Comparison of ENCODE assay signal across 8 cellular contexts in the genomic region with DNA sequence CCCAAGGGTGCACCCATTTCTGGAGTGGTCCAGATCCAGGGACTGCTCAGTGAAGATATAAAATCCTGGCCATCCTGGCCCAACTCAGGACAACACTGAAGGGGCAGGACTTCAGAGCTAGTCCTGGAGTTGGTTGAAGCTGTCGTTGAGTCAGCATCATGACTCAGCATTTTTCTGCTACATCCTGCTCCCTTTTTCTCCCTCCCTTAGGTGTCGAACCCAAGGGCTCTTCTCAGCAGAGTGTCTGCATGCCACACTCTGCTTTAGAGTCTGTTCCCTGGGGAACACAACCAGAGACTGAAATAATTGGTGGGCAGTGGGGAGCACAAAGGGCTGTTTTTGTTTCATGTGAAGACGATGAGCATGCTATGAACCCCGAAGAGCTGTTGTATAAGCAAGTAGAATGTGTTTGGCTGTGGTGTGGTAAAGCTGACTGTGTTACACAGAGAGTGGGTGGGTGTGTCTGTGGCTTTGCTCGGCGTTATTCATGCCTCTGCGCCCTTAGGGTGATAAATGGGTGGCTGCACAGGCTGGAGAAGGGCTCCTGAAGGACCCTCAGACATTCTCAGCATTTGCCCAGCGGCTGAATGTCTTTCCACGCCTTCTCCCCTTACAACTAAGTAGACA.
DNase-seq lines count a peak whose midpoint lies in the region; ATAC-seq and TF ChIP-seq lines count a peak whose summit lies in the region.

No MANE protein-coding gene starts in this region.

- H2AK5ac ChIP-seq in trophoblast cell (ENCODE audit: low read length), result no peak overlapping the region

- no peak for TF ChIP-seq CTCF in CD14-positive monocyte (IDR thresholded peaks at IDR 0.05)

- H3K4me1 Mint-ChIP-seq in activated CD4-positive, alpha-beta memory T cell treated with anti-CD3 and anti-CD28 coated beads for 36 hours (ENCODE audit: low read depth), result peaks cover 5% of the 10 kb centered on the region
- peaks cover 10% of the 10 kb centered on the region for H3K4me1 Mint-ChIP-seq in activated CD4-positive, alpha-beta memory T cell treated with anti-CD3 and anti-CD28 coated beads, Interleukin-2, amount 10 ng/mL, durations not matched to agents 7 days and 5 days
- H3K4me1 Mint-ChIP-seq in CD14-positive monocyte, result peaks cover 10% of the 10 kb centered on the region

- H3K9ac ChIP-seq in trophoblast cell (ENCODE audit: low read length), result no peak overlapping the region

- no peak overlapping the region for H3K4ac ChIP-seq in trophoblast cell (ENCODE audit: low read depth, low read length)

- peak overlapping the region; percentile 89 for H2BK120ac ChIP-seq in trophoblast cell (ENCODE audit: insufficient read depth, low read length, poor library complexity)

- H3K79me2 ChIP-seq in trophoblast cell (ENCODE audit: control insufficient read depth, insufficient read depth, low read length, poor library complexity), result peaks cover 3% of the 10 kb centered on the region

- peak overlapping the region; percentile 87 for H3K14ac ChIP-seq in trophoblast cell (ENCODE audit: low read length)

- H3K18ac ChIP-seq in trophoblast cell (ENCODE audit: low read length), result peak overlapping the region; percentile 73

- peak overlapping the region; percentile 92 for H4K91ac ChIP-seq in trophoblast cell (ENCODE audit: low read depth, low read length)

- intact Hi-C loops in activated CD4-positive, alpha-beta memory T cell treated with anti-CD3 and anti-CD28 coated beads for 36 hours (cut with micrococcal nuclease), result no loop called here
- intact Hi-C loops in CD14-positive monocyte (cut with micrococcal nuclease), result no loop called here

- peak overlapping the region; percentile 73 for H3K27ac ChIP-seq in trophoblast cell (ENCODE audit: low read depth, low read length)

- H4K12ac ChIP-seq in trophoblast cell (ENCODE audit: low read depth, low read length), result no peak overlapping the region

- no peak overlapping the region for H3K4me3 ChIP-seq in trophoblast cell (ENCODE audit: low read depth, low read length)

- no peak overlapping the region for H3K23ac ChIP-seq in trophoblast cell (ENCODE audit: low read length)

- peak; percentile 17 for DNase-seq in activated CD4-positive, alpha-beta memory T cell treated with anti-CD3 and anti-CD28 coated beads for 36 hours
- no peak for DNase-seq in activated CD4-positive, alpha-beta memory T cell treated with anti-CD3 and anti-CD28 coated beads, Interleukin-2, amount 10 ng/mL, durations not matched to agents 7 days and 5 days
- DNase-seq in MV-4-11 (lab: John Stamatoyannopoulos, UW) (peak; percentile 41), dedifferentiated amniotic fluid mesenchymal stem cell (ENCODE audit: extremely low spot score) (peak; percentile 74), trophoblast cell (peak; percentile 83 to 90), NCI-H524 treated with DMSO at 0.1 percent for 48 hours (lab: John Stamatoyannopoulos, UW) (no peak), CD14-positive monocyte (ENCODE audit: low spot score) (no peak)

- peaks cover 15% of the 10 kb centered on the region for H3K79me1 ChIP-seq in trophoblast cell (ENCODE audit: low read length)

- H3K36me3 ChIP-seq in trophoblast cell (ENCODE audit: control insufficient read depth in 1 of 2, insufficient read depth in 2 of 2, low read length in 2 of 2), result no peaks in the 10 kb centered on the region

- H3K27me3 Mint-ChIP-seq in activated CD4-positive, alpha-beta memory T cell treated with anti-CD3 and anti-CD28 coated beads for 36 hours, result peaks cover 1% of the 10 kb centered on the region
- H3K27me3 Mint-ChIP-seq in activated CD4-positive, alpha-beta memory T cell treated with anti-CD3 and anti-CD28 coated beads, Interleukin-2, amount 10 ng/mL, durations not matched to agents 7 days and 5 days, result no peaks in the 10 kb centered on the region
- H3K27me3 Mint-ChIP-seq in CD14-positive monocyte (ENCODE audit: low read depth in 3 of 3), result peaks cover 0 to 3% (median 2%) of the 10 kb centered on the region in 3 donors

- CTCF ChIA-PET in activated CD4-positive, alpha-beta memory T cell treated with anti-CD3 and anti-CD28 coated beads for 36 hours (lab: Charles Lee), result no interaction called here
- CTCF ChIA-PET in activated CD4-positive, alpha-beta memory T cell treated with anti-CD3 and anti-CD28 coated beads, Interleukin-2, amount 10 ng/mL, durations not matched to agents 7 days and 5 days (lab: Charles Lee), result no interaction called here

- peak overlapping the region; percentile 83 for H2BK5ac ChIP-seq in trophoblast cell (ENCODE audit: low read depth, low read length, poor library complexity)

- no peak overlapping the region for H3K27ac Mint-ChIP-seq in activated CD4-positive, alpha-beta memory T cell treated with anti-CD3 and anti-CD28 coated beads for 36 hours
- no peak overlapping the region for H3K27ac Mint-ChIP-seq in activated CD4-positive, alpha-beta memory T cell treated with anti-CD3 and anti-CD28 coated beads, Interleukin-2, amount 10 ng/mL, durations not matched to agents 7 days and 5 days
- H3K27ac Mint-ChIP-seq in CD14-positive monocyte, result peak overlapping the region in 1 of 7 donors; percentile 43

- peak overlapping the region; percentile 43 for H2AFZ ChIP-seq in trophoblast cell (ENCODE audit: insufficient read depth, low read length, poor library complexity)

- H3K4me3 Mint-ChIP-seq in activated CD4-positive, alpha-beta memory T cell treated with anti-CD3 and anti-CD28 coated beads for 36 hours, result no peak overlapping the region
- H3K4me3 Mint-ChIP-seq in activated CD4-positive, alpha-beta memory T cell treated with anti-CD3 and anti-CD28 coated beads, Interleukin-2, amount 10 ng/mL, durations not matched to agents 7 days and 5 days, result no peak overlapping the region
- H3K4me3 Mint-ChIP-seq in CD14-positive monocyte, result no peak overlapping the region

- ATAC-seq in HG02571 (IDR thresholded peaks at IDR 0.05; ENCODE audit: unreplicated experiment), result no peak

- H3K36me3 Mint-ChIP-seq in activated CD4-positive, alpha-beta memory T cell treated with anti-CD3 and anti-CD28 coated beads for 36 hours, result no peaks in the 10 kb centered on the region
- no peaks in the 10 kb centered on the region for H3K36me3 Mint-ChIP-seq in activated CD4-positive, alpha-beta memory T cell treated with anti-CD3 and anti-CD28 coated beads, Interleukin-2, amount 10 ng/mL, durations not matched to agents 7 days and 5 days (ENCODE audit: low read depth)
- no peaks in the 10 kb centered on the region for H3K36me3 Mint-ChIP-seq in CD14-positive monocyte

- no CpG with 5 or more reads among the region's 9 CpGs for WGBS in trophoblast cell (ENCODE audit: extremely low coverage, insufficient coverage, insufficient read length)

- peaks cover 25 to 26% of the 10 kb centered on the region in 2 experiments for H3K4me1 ChIP-seq in trophoblast cell (ENCODE audit: control insufficient read depth in 1 of 2, insufficient read depth in 2 of 2, low read length in 2 of 2)

- no peaks in the 10 kb centered on the region for H3K9me3 ChIP-seq in trophoblast cell (ENCODE audit: insufficient read depth, low read depth, low read length)

- H3K9me3 Mint-ChIP-seq in activated CD4-positive, alpha-beta memory T cell treated with anti-CD3 and anti-CD28 coated beads for 36 hours, result no peaks in the 10 kb centered on the region
- H3K9me3 Mint-ChIP-seq in activated CD4-positive, alpha-beta memory T cell treated with anti-CD3 and anti-CD28 coated beads, Interleukin-2, amount 10 ng/mL, durations not matched to agents 7 days and 5 days, result no peaks in the 10 kb centered on the region
- peaks cover 1 to 7% (median 4%) of the 10 kb centered on the region in 7 donors for H3K9me3 Mint-ChIP-seq in CD14-positive monocyte

- POLR2A ChIA-PET in activated CD4-positive, alpha-beta memory T cell treated with anti-CD3 and anti-CD28 coated beads for 36 hours (lab: Charles Lee), result no interaction called here
- POLR2A ChIA-PET in activated CD4-positive, alpha-beta memory T cell treated with anti-CD3 and anti-CD28 coated beads, Interleukin-2, amount 10 ng/mL, durations not matched to agents 7 days and 5 days (lab: Charles Lee), result no interaction called here

- peak overlapping the region; percentile 74 for H4K8ac ChIP-seq in trophoblast cell (ENCODE audit: low read depth, low read length)

- peak overlapping the region; percentile 83 for H2BK12ac ChIP-seq in trophoblast cell (ENCODE audit: low read length)

- no peaks in the 10 kb centered on the region for H3K27me3 ChIP-seq in trophoblast cell (ENCODE audit: insufficient read depth, low read length)

- H3K4me2 ChIP-seq in trophoblast cell (ENCODE audit: low read length), result peak overlapping the region; percentile 44

Comparison
In these comparisons a context has a peak if more than half of its experiments do, and no peak if none do; other contexts are left out.
1. DNase-seq: peak in activated CD4-positive, alpha-beta memory T cell treated with anti-CD3 and anti-CD28 coated beads for 36 hours (single experiment), MV-4-11 (single experiment), dedifferentiated amniotic fluid mesenchymal stem cell (single experiment) and trophoblast cell (2 of 2); none in activated CD4-positive, alpha-beta memory T cell treated with anti-CD3 and anti-CD28 coated beads, Interleukin-2, amount 10 ng/mL, durations not matched to agents 7 days and 5 days (single experiment), NCI-H524 treated with DMSO at 0.1 percent for 48 hours (single experiment) and CD14-positive monocyte (single experiment).